Comparison of ENCODE assay signal across 1 cellular context in the genomic region with DNA sequence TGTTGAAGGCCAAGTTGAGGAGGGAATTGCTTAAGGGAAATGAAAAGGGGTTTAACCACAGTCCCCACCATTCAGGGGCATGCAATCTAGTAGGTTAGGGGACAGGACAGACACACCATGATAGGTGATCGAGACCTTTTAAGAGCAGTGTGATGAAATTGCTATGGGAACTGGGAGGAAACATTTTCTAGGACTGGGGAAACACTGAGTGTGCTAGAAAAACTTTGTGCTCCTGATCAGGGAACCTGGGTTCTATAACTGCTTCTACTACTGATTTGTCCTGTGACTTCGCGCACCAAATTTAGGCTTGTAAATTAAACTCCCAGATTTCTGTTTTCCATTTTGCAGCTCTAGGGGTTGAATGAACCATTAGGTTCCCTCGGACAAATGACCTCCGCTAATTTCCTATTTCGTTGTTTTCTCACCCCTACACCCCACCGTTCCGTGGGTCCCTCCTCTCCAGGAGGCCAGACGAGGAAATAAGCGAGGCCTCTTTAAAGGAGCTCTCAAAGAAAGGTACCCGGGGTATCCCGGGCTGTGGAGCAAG.
TF ChIP-seq lines count a peak whose summit lies in the region.

No MANE protein-coding gene starts in this region.

TF ChIP-seq in HepG2, 621 proteins besides CTCF, POLR2A, EP300 and RAD21 (continued from another document):
- TF ChIP-seq, protein P1, sequence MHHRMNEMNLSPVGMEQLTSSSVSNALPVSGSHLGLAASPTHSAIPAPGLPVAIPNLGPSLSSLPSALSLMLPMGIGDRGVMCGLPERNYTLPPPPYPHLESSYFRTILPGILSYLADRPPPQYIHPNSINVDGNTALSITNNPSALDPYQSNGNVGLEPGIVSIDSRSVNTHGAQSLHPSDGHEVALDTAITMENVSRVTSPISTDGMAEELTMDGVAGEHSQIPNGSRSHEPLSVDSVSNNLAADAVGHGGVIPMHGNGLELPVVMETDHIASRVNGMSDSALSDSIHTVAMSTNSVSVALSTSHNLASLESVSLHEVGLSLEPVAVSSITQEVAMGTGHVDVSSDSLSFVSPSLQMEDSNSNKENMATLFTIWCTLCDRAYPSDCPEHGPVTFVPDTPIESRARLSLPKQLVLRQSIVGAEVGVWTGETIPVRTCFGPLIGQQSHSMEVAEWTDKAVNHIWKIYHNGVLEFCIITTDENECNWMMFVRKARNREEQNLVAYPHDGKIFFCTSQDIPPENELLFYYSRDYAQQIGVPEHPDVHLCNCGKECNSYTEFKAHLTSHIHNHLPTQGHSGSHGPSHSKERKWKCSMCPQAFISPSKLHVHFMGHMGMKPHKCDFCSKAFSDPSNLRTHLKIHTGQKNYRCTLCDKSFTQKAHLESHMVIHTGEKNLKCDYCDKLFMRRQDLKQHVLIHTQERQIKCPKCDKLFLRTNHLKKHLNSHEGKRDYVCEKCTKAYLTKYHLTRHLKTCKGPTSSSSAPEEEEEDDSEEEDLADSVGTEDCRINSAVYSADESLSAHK (CRISPR knock-in tag; IDR thresholded peaks at IDR 0.05; ENCODE audit: borderline replicate concordance) = 0 out of 2 replicates have a peak, but pooled peaks have one; percentile 71
- TF ChIP-seq ZNF766 (CRISPR knock-in tag; IDR thresholded peaks at IDR 0.05; ENCODE audit: borderline replicate concordance) (no peak), KDM1A (CRISPR knock-in tag; IDR thresholded peaks at IDR 0.05) (no peak), CBX2 (IDR thresholded peaks at IDR 0.05; ENCODE audit: low read depth, low read length) (0 out of 2 replicates have a peak, but pooled peaks have one; percentile 10), CBX2 (CRISPR knock-in tag; IDR thresholded peaks at IDR 0.05; ENCODE audit: low read depth) (no peak), ERF (CRISPR knock-in tag; IDR thresholded peaks at IDR 0.05) (peak; percentile 3; the same call in 1 of the 2 replicates)
- TF ChIP-seq, protein P2, sequence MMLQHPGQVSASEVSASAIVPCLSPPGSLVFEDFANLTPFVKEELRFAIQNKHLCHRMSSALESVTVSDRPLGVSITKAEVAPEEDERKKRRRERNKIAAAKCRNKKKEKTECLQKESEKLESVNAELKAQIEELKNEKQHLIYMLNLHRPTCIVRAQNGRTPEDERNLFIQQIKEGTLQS (CRISPR knock-in tag; IDR thresholded peaks at IDR 0.05) = no peak; the same call in 1 of the 2 replicates
